1 cellular context compared by ENCODE assay signal in the genomic region with DNA sequence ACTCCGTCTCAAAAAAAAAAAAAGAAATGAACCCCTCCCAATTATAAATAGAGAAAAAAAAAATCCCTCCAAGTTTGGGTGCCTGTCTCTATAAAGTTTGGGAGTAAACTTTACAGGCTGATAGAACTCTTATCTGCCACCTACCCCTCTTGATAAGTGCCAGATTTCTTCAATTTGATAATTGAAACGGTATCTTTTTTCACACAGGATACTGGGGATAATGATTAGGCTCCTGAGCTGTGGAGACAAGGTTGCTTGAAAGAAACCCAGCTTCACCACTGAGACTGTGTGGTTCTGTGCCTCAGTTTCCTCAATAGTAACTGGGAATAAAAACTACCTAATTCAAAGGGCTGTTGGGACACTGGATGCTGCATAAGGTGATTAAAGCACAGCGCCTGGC.
TF ChIP-seq lines count a peak whose summit lies in the region.

No MANE protein-coding gene starts in this region.

TF ChIP-seq in SK-N-SH, 30 proteins besides CTCF, POLR2A, EP300 and RAD21 (continued from another document):
- TF ChIP-seq POLR2AphosphoS5 (IDR thresholded peaks at IDR 0.05; ENCODE audit: low read depth, low read length), result no peak
